ENCODE assay signal across 9 cellular contexts in the genomic region with DNA sequence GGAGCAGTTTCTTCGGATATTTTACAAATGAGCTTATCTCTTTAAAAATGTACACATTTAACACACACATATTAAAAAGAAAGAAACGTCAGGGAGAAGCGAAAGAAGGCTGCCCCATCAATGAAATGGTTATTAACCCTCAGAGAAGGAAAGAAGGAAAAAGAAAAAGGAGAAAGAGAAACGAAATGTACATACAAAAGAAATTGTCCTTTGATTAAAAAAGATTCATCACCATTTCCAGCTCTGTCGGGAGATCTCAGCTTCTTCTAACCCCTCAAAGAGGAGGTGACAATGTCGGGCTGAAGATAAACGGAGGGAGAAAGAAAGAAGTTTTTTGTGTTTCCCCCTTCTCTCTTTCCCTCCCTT. TPM values are rescaled to one million over a fixed set of nuclear protein-coding genes. Genes with fewer than 3 reads are reported as not detected.
DNase-seq lines count a peak whose midpoint lies in the region; ATAC-seq and TF ChIP-seq lines count a peak whose summit lies in the region.
"Had no signal": no experiment of that assay in that cellular context is flagged by ENCODE, and none has a peak within 500 bp of the region (broad histone marks: within the 10 kb centered on the region; RNA-seq: fewer than 3 reads in every experiment).

No MANE protein-coding gene starts in this region.

- H3K9me3 ChIP-seq in PC-9 (ENCODE audit: insufficient read depth, low read depth) (no peaks in the 10 kb centered on the region; the same call in 1 of the 2 replicates), esophagus (ENCODE audit: control insufficient read depth in 2 of 2, insufficient read depth in 1 of 2, low read depth in 1 of 2, low read length in 1 of 2) (no peaks in the 10 kb centered on the region)

- ATAC-seq in HG02885 (IDR thresholded peaks at IDR 0.05; ENCODE audit: poor library complexity, unreplicated experiment) (no peak), esophagus mucosa (no peak)

- H3K36me3 Mint-ChIP-seq in progenitor cell of endocrine pancreas (ENCODE audit: insufficient read depth), result no peaks in the 10 kb centered on the region

- H3K36me3 ChIP-seq in PC-9 (ENCODE audit: low read depth), result 0 out of 2 replicates have a peak, but pooled peaks cover 7% of the 10 kb centered on the region
- no peaks in the 10 kb centered on the region for H3K36me3 ChIP-seq in esophagus (ENCODE audit: control insufficient read depth in 2 of 2, insufficient read depth in 2 of 2, low read length in 1 of 2)

- H3K4me1 ChIP-seq in PC-9 (replicated peaks; ENCODE audit: insufficient read depth) (peaks cover 32% of the 10 kb centered on the region), esophagus (ENCODE audit: control insufficient read depth in 2 of 2, insufficient read depth in 2 of 2, low read length in 1 of 2) (no peaks in the 10 kb centered on the region)

- peak overlapping the region; percentile 97 for H3K27ac Mint-ChIP-seq in progenitor cell of endocrine pancreas

- H3K4me1 Mint-ChIP-seq in progenitor cell of endocrine pancreas (ENCODE audit: low read depth), result peaks cover 44% of the 10 kb centered on the region

- peak overlapping the region; percentile 79 for H2AFZ ChIP-seq in PC-9

- no peaks in the 10 kb centered on the region for H3K27me3 ChIP-seq in PC-9 (ENCODE audit: insufficient read depth, low read depth)
- no peaks in the 10 kb centered on the region for H3K27me3 ChIP-seq in esophagus (ENCODE audit: control insufficient read depth in 1 of 2, insufficient read depth in 2 of 2, low read length in 2 of 2)

- no peaks in the 10 kb centered on the region for H4K20me1 ChIP-seq in PC-9 (ENCODE audit: insufficient read depth)

- intact Hi-C loops in PC-9 (cut with micrococcal nuclease; ENCODE audit: unreplicated experiment), result loop anchor here (2.0 to 10.0 kb wide), 6 partner anchors 75 to 1657 kb away; a partner anchor contains a TSS

- TF ChIP-seq CTCF in PC-9 (conservative IDR thresholded peaks at IDR 0.05) (no peak), progenitor cell of endocrine pancreas (IDR thresholded peaks at IDR 0.05; ENCODE audit: unreplicated experiment) (no peak)

- H3K27ac ChIP-seq in PC-9, result peak overlapping the region; percentile 86
- peak overlapping the region; percentile 97 to 98 for H3K27ac ChIP-seq in esophagus (ENCODE audit: low read depth in 2 of 2, low read length in 1 of 2)

- H3K9me2 ChIP-seq in PC-9 (ENCODE audit: insufficient read depth), result no peaks in the 10 kb centered on the region

- DNase-seq in EH (ENCODE audit: low read depth) (peak; percentile 2), PC-9 (no peak), progenitor cell of endocrine pancreas (ENCODE audit: low spot score, unreplicated experiment) (no peak), SW 1271 (lab: John Stamatoyannopoulos, UW) (no peak), NCI-H187 (lab: John Stamatoyannopoulos, UW) (no peak)
- DNase-seq: activated CD4-positive, alpha-beta T cell treated with anti-CD3 and anti-CD28 coated beads for 48 hours had no signal

- H3F3A ChIP-seq in PC-9 (ENCODE audit: insufficient read depth, low read depth), result peaks cover 25% of the 10 kb centered on the region; the same call in 1 of the 2 replicates

- no peaks in the 10 kb centered on the region for H3K27me3 Mint-ChIP-seq in progenitor cell of endocrine pancreas

- CTCF ChIA-PET in PC-9 (lab: Charles Lee), result interaction anchor here (0.6 to 0.7 kb wide), 2 partner anchors 127 to 170 kb away, joined by 4 to 7 read pairs; no protein-coding TSS in a partner anchor

- 1% methylated on average over 7 of the region's 7 CpGs for WGBS in esophagus, 2 donors

- peaks cover 62% of the 10 kb centered on the region for H3K79me2 ChIP-seq in PC-9 (ENCODE audit: low read depth)

- H3K4me3 ChIP-seq in PC-9 (peak overlapping the region; percentile 83), esophagus (ENCODE audit: low read depth in 1 of 2, low read length in 2 of 2) (peak overlapping the region; percentile 51 to 84)

- H3K9me3 Mint-ChIP-seq in progenitor cell of endocrine pancreas (ENCODE audit: low read depth), result no peaks in the 10 kb centered on the region

- H3K4me3 Mint-ChIP-seq in progenitor cell of endocrine pancreas (ENCODE audit: low read depth), result peak overlapping the region; percentile 95

- POLR2A ChIA-PET in PC-9 (lab: Charles Lee; ENCODE audit: unreplicated experiment), result interaction anchor here (0.6 to 0.7 kb wide), 2 partner anchors 229 to 244 kb away, joined by 5 to 17 read pairs; no protein-coding TSS in a partner anchor

- peak overlapping the region; percentile 86 for H3K4me2 ChIP-seq in PC-9

- BruUV-seq in PC-9 (replicated peaks; lab: Mats Ljungman, UMichigan), result TSS peak; percentile 18

RNA-seq across cellular contexts. Expression of a gene that starts 1.5 kb away (rescaled TPM):
- total RNA-seq in PC-9 (2021) (22.2 and 28.3 TPM in 2 replicates), progenitor cell of endocrine pancreas (21.3 and 21.9 TPM in 2 replicates), esophagus mucosa (66.4 TPM)
- polyA plus RNA-seq in esophagus, result 10 to 100 TPM; 11.3 to 11.5 TPM
